ENCODE assay signal across 9 cellular contexts in the genomic region with DNA sequence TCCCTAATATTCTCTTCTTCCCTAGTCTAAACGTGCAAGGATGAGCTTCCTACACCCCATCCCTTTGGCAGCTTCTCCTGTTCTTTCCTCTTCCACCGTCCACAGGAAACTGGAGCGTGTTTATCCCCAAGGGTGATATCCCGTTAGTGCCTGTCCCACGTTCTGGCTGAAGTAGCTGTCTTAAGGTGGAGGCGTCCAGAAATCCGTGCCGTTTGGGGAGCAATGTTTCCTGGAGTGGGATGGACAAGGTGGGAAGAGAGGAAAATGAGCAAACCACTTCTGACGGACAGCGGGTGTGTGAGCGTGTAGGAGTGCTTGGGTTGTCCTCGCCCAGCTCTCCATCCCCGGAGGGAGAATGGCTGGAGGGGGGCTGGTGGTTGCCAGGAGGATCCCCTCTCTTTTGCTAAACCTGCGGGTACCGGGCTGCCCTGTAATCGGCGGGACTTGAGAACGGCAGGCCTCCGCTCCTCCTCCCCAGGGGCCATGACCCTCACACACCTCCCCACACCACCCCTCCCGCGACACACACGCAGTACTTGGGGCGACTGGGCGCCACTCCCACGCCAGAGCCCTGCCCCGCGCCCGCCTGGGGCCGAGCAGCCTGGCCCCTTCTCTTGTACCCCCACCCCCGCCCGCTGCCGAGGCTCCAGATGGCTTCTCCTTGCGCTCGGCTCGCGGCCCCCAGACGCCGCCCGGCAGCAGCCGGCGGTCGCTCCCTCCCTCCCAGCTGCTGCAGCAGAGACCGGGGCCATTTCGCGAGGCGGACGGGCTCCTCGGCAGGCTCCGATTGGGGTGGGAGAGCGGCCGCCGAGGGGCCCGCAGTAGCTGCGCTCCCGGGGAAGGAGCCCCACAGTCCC. TPM values are rescaled to one million over a fixed set of nuclear protein-coding genes. Genes with fewer than 3 reads are reported as not detected.
DNase-seq lines count a peak whose midpoint lies in the region; ATAC-seq, FAIRE-seq and TF ChIP-seq lines count a peak whose summit lies in the region.
"Had no signal": no experiment of that assay in that cellular context is flagged by ENCODE, and none has a peak within 500 bp of the region (broad histone marks: within the 10 kb centered on the region; RNA-seq: fewer than 3 reads in every experiment).

No MANE protein-coding gene starts in this region.

- no peak for FAIRE-seq in H54 (lab: Jason Lieb, UNC)
- FAIRE-seq: K562 had no signal

- H3K9me3 ChIP-seq in CD4-positive, alpha-beta T cell (ENCODE audit: control insufficient read depth, low read length): peaks cover 10% of the 10 kb centered on the region
- H3K9me3 ChIP-seq in KOPT-K1 (ENCODE audit: insufficient read depth, low read length, poor library complexity, severe bottlenecking): peaks cover 10% of the 10 kb centered on the region

- peak; percentile 35 for ATAC-seq in CD4-positive, alpha-beta T cell (ENCODE audit: poor library complexity)
- peak; percentile 19 for ATAC-seq in GM21515 (IDR thresholded peaks at IDR 0.05; ENCODE audit: unreplicated experiment)
- ATAC-seq in sciatic nerve: peak; percentile 68
- ATAC-seq: K562 had no signal

- H3K4me3 Mint-ChIP-seq in CD4-positive, alpha-beta T cell: peak overlapping the region; percentile 100

- H3K9me3 Mint-ChIP-seq in CD4-positive, alpha-beta T cell: peaks cover 5% of the 10 kb centered on the region

- no peaks in the 10 kb centered on the region for H3K27me3 ChIP-seq in CD4-positive, alpha-beta T cell (ENCODE audit: control insufficient read depth, insufficient read depth, low read length)

- peak in 7 of 10 experiments; percentile 21 to 50 (median 27) for DNase-seq in CD4-positive, alpha-beta T cell
- DNase-seq in activated naive CD4-positive, alpha-beta T cell treated with Interleukin-2 at 50 U/mL for 16 hours: peak; percentile 48
- peak; percentile 49 for DNase-seq in hepatic stellate cell (ENCODE audit: low spot score)
- peak; percentile 68 for DNase-seq in sciatic nerve (ENCODE audit: low spot score)
- no peak for DNase-seq in H54 (ENCODE audit: insufficient read length, low spot score)
- DNase-seq in central memory CD4-positive, alpha-beta T cell: no peak

- peak overlapping the region; percentile 94 for H3K27ac Mint-ChIP-seq in CD4-positive, alpha-beta T cell

- peak overlapping the region; percentile 85 for H3K27ac ChIP-seq in CD4-positive, alpha-beta T cell (ENCODE audit: low read depth, low read length)
- H3K27ac ChIP-seq in KOPT-K1 (ENCODE audit: low read depth, low read length, poor library complexity, severe bottlenecking): peak overlapping the region; percentile 52

- peaks cover 25% of the 10 kb centered on the region for H3K36me3 Mint-ChIP-seq in CD4-positive, alpha-beta T cell (ENCODE audit: low read depth)

- no peak for TF ChIP-seq CTCF in CD4-positive, alpha-beta T cell (IDR thresholded peaks at IDR 0.05)

- H3K4me1 Mint-ChIP-seq in CD4-positive, alpha-beta T cell (ENCODE audit: low read depth): peaks cover 59% of the 10 kb centered on the region

- POLR2A ChIA-PET in CD4-positive, alpha-beta T cell (lab: Charles Lee): interaction anchor here (0.9 to 7.5 kb wide), 10 partner anchors 11 to 125 kb away, joined by 3 to 111 read pairs (median 20); partner anchors contain the start of genes ANTXR2 and PRDM8

- no peak for TF ChIP-seq POLR2A in H54 (IDR thresholded peaks at IDR 0.05; ENCODE audit: low read depth, low read length)

- CTCF ChIA-PET in CD4-positive, alpha-beta T cell (lab: Charles Lee): interaction anchor here (0.6 to 5.4 kb wide), 16 partner anchors 11 to 141 kb away, joined by 3 to 53 read pairs (median 4); partner anchors contain the start of gene ANTXR2

- intact Hi-C loops in CD4-positive, alpha-beta T cell (cut with DNase I, micrococcal nuclease): loop anchor here (1.0 to 10.0 kb wide), 8 partner anchors 10 to 1409 kb away; partner anchors contain the start of genes ANTXR2 (in 1 of the 2) and BMP2K (in 1 of the 2)
- intact Hi-C loops in sciatic nerve (cut with DNase I): no loop called here

- H3K36me3 ChIP-seq in KOPT-K1 (ENCODE audit: insufficient read depth, low read length): no peaks in the 10 kb centered on the region

- no peaks in the 10 kb centered on the region for H3K27me3 Mint-ChIP-seq in CD4-positive, alpha-beta T cell

RNA-seq across cellular contexts. Expression of gene PRDM8, which starts 13.9 kb away (rescaled TPM):
- 1 to 10 TPM; 4.2 to 5.1 TPM for total RNA-seq in CD4-positive, alpha-beta T cell
- total RNA-seq in sciatic nerve: 8.0 TPM

Comparison
In these comparisons a context has a peak if more than half of its experiments do, and no peak if none do; other contexts are left out.
1. DNase-seq: peak in CD4-positive, alpha-beta T cell (7 of 10), activated naive CD4-positive, alpha-beta T cell treated with Interleukin-2 at 50 U/mL for 16 hours (single experiment), hepatic stellate cell (single experiment) and sciatic nerve (single experiment); none in H54 (single experiment) and central memory CD4-positive, alpha-beta T cell (single experiment).
2. Peak in every context shown above with its lines, with median percentiles within 50 percentile points of each other: ATAC-seq.